9 cellular contexts compared by ENCODE assay signal in genomic region chr9:5436441-5436840, GRCh38. TPM values are rescaled to one million over a fixed set of nuclear protein-coding genes. Genes with fewer than 3 reads are reported as not detected.
DNase-seq lines count a peak whose midpoint lies in the region; TF ChIP-seq lines count a peak whose summit lies in the region.
"Had no signal": no experiment of that assay in that cellular context is flagged by ENCODE, and none has a peak within 500 bp of the region (broad histone marks: within the 10 kb centered on the region; RNA-seq: fewer than 3 reads in every experiment).

No MANE protein-coding gene starts in this region.

- H3K79me2 ChIP-seq in ACC112 (ENCODE audit: control insufficient read depth, insufficient read depth, low read length, unreplicated experiment) = peaks cover 2% of the 10 kb centered on the region

- peaks cover 19% of the 10 kb centered on the region for H3K4me1 ChIP-seq in ACC112 (ENCODE audit: control insufficient read depth, insufficient read depth, low read length, unreplicated experiment)
- H3K4me1 ChIP-seq in ascending aorta = peaks cover 0 to 9% of the 10 kb centered on the region in 2 donors
- peaks cover 1% of the 10 kb centered on the region for H3K4me1 ChIP-seq in ovary (ENCODE audit: insufficient read depth)

- DNase-seq in HFFc6 (no peak), ascending aorta (ENCODE audit: low spot score in 2 of 2) (no peak), mesothelial cell of epicardium (ENCODE audit: low spot score in 2 of 2, unreplicated experiment in 2 of 2) (no peak), H7 (no peak), NCI-H82 treated with DMSO at 0.1 percent for 48 hours (lab: John Stamatoyannopoulos, UW; ENCODE audit: unreplicated experiment) (no peak), ovary (no peak), A172 (ENCODE audit: low spot score) (no peak)
- DNase-seq: substantia nigra had no signal

- H3K9me3 ChIP-seq in ascending aorta = no peaks in the 10 kb centered on the region
- H3K9me3 ChIP-seq in ovary = peaks cover 0 to 3% of the 10 kb centered on the region in 2 donors

- peaks cover 7% of the 10 kb centered on the region; the same call in 1 of the 2 replicates for H3K36me3 ChIP-seq in ACC112 (ENCODE audit: insufficient read depth, low read length)
- H3K36me3 ChIP-seq in ascending aorta = peaks cover 0 to 3% of the 10 kb centered on the region in 2 donors
- H3K36me3 ChIP-seq in H7 (replicated peaks; ENCODE audit: control insufficient read depth, insufficient read depth, low read length) = peaks cover 4% of the 10 kb centered on the region
- H3K36me3 ChIP-seq in ovary = no peaks in the 10 kb centered on the region

- no peak for TF ChIP-seq POLR2A in ovary (IDR thresholded peaks at IDR 0.05)

- no peaks in the 10 kb centered on the region for H3K27me3 ChIP-seq in ACC112 (ENCODE audit: insufficient read depth, low read length)
- H3K27me3 ChIP-seq in ascending aorta = no peaks in the 10 kb centered on the region
- H3K27me3 ChIP-seq in H7 (ENCODE audit: control insufficient read depth, insufficient read depth, low read length) = no peaks in the 10 kb centered on the region
- H3K27me3 ChIP-seq in ovary = no peaks in the 10 kb centered on the region

- WGBS in ovary, 3 donors = 86 to 91% (median 87%) methylated on average over 2 of the region's 2 CpGs

- TF ChIP-seq EP300 in ovary (IDR thresholded peaks at IDR 0.05) = no peak

- intact Hi-C loops in ascending aorta (cut with DNase I) = loop anchor here (5.0 to 10.0 kb wide), 7 partner anchors 156 to 1912 kb away; partner anchors contain the start of genes AK3, JAK2, PLPP6 and RFX3
- intact Hi-C loops in ovary (cut with DNase I) = loop anchor here in 1 of 4 donors (10.0 kb wide), 2 partner anchors 682 to 1318 kb away; partner anchors contain the start of gene KDM4C

- H3K4me3 Mint-ChIP-seq in HFFc6 (peak overlapping the region; percentile 99), mesothelial cell of epicardium (peak overlapping the region; percentile 91)

- H3K27me3 Mint-ChIP-seq in HFFc6 (ENCODE audit: insufficient read depth) = no peaks in the 10 kb centered on the region
- no peaks in the 10 kb centered on the region for H3K27me3 Mint-ChIP-seq in mesothelial cell of epicardium (ENCODE audit: low read depth)

- H2AFZ ChIP-seq in ACC112 (ENCODE audit: low read length, unreplicated experiment) = no peak overlapping the region

- peaks cover 17% of the 10 kb centered on the region for H3K9me3 Mint-ChIP-seq in HFFc6
- peaks cover 4% of the 10 kb centered on the region for H3K9me3 Mint-ChIP-seq in mesothelial cell of epicardium

- no peak for TF ChIP-seq CTCF in HFFc6 (IDR thresholded peaks at IDR 0.05)
- TF ChIP-seq CTCF in ascending aorta (IDR thresholded peaks at IDR 0.05) = no peak
- TF ChIP-seq CTCF in mesothelial cell of epicardium (IDR thresholded peaks at IDR 0.05; ENCODE audit: unreplicated experiment) = no peak
- TF ChIP-seq CTCF in ovary (IDR thresholded peaks at IDR 0.05) = no peak

- H3K4me1 Mint-ChIP-seq in HFFc6 (ENCODE audit: low read depth) (peaks cover 48% of the 10 kb centered on the region), mesothelial cell of epicardium (peaks cover 19% of the 10 kb centered on the region)

- peaks cover 23% of the 10 kb centered on the region for H3K36me3 Mint-ChIP-seq in HFFc6 (ENCODE audit: low read depth)
- peaks cover 32% of the 10 kb centered on the region for H3K36me3 Mint-ChIP-seq in mesothelial cell of epicardium

- H3K27ac ChIP-seq in ACC112 (ENCODE audit: low read depth, low read length) (no peak overlapping the region), ascending aorta (peak overlapping the region; percentile 91 to 93), ovary (no peak overlapping the region)

- peak overlapping the region; percentile 77 for H3K4me3 ChIP-seq in ACC112 (ENCODE audit: low read depth, low read length)
- no peak overlapping the region for H3K4me3 ChIP-seq in ascending aorta
- H3K4me3 ChIP-seq in H7 (ENCODE audit: insufficient read depth, low read depth, low read length) = no peak overlapping the region
- H3K4me3 ChIP-seq in ovary = no peak overlapping the region

- H3K27ac Mint-ChIP-seq in HFFc6 (peak overlapping the region; percentile 98), mesothelial cell of epicardium (peak overlapping the region; percentile 98)

RNA-seq across cellular contexts. Expression of gene PLGRKT, which starts 1.3 kb away (rescaled TPM):
- total RNA-seq in HFFc6 (2021; fragmentation: NEBNext Ultra II Directional; extraction: Animal tissue kit (Norgen Biotek cat#: 25700)) = 10 to 100 TPM; 18.0 to 26.5 (median 21.4) TPM
- total RNA-seq in ascending aorta = not detected
- total RNA-seq in mesothelial cell of epicardium = 18.2 to 21.7 TPM (median 19.6 TPM) in 3 replicates
- total RNA-seq in H7 (2014; rRNA removed; shearing (Covaris generic)) = 28.2 and 32.3 TPM in 2 replicates
- 10 to 100 TPM in 5 of 7 donors, 1 to 10 TPM in 2; 2.9 to 24.6 (median 13.3) TPM for total RNA-seq in ovary
- polyA plus RNA-seq in ovary = 10 to 100 TPM; 11.8 to 35.8 TPM
- 11.5 and 25.2 TPM in 2 replicates for total RNA-seq in A172 (2014; rRNA removed; shearing (Covaris generic))

RNA-seq across cellular contexts. Expression of gene CD274, which starts 13.9 kb away (rescaled TPM):
- 10 to 100 TPM; 10.3 to 15.9 (median 13.0) TPM for total RNA-seq in HFFc6 (2021; fragmentation: NEBNext Ultra II Directional; extraction: Animal tissue kit (Norgen Biotek cat#: 25700))
- 23.8 TPM for total RNA-seq in ascending aorta
- 0.20 to 0.38 TPM (median 0.29 TPM) in 3 replicates for total RNA-seq in mesothelial cell of epicardium
- total RNA-seq in H7 (2014; rRNA removed; shearing (Covaris generic)) = 0.26 TPM in 1 of 2 replicates, not detected in the other
- 1 to 10 TPM in 6 of 7 donors, under 1 TPM in 1; 0.89 to 2.0 (median 1.5) TPM for total RNA-seq in ovary
- 1 to 10 TPM in 1 of 2 donors, under 1 TPM in 1; 0.57 to 6.7 TPM for polyA plus RNA-seq in ovary
- total RNA-seq in A172 (2014; rRNA removed; shearing (Covaris generic)) = 1.4 and 2.2 TPM in 2 replicates

Comparison
In these comparisons a context has a peak if more than half of its experiments do, and no peak if none do; other contexts are left out.
1. H3K27ac ChIP-seq: peak in ascending aorta (2 of 2); none in ACC112 (single experiment) and ovary (0 of 2).